In genomic region chr15:99099661-99100060, GRCh38 we compare ENCODE assay signal across 1 cellular context.
TF ChIP-seq lines count a peak whose summit lies in the region.

No MANE protein-coding gene starts in this region.

TF ChIP-seq in SK-N-SH, 30 proteins besides CTCF, POLR2A, EP300 and RAD21 (continued from another document):
- no peak for TF ChIP-seq MXI1 (IDR thresholded peaks at IDR 0.05; ENCODE audit: low read depth, low read length)
- TF ChIP-seq NRF1 (IDR thresholded peaks at IDR 0.05; ENCODE audit: low read depth, low read length) = no peak
- no peak for TF ChIP-seq PBX3 (IDR thresholded peaks at IDR 0.05)
- no peak for TF ChIP-seq ELF1 (IDR thresholded peaks at IDR 0.05)
- TF ChIP-seq IRF3 (IDR thresholded peaks at IDR 0.05; ENCODE audit: low read depth, low read length) = no peak
- no peak for TF ChIP-seq FOSL2 (IDR thresholded peaks at IDR 0.05; ENCODE audit: borderline replicate concordance, low read depth)
- TF ChIP-seq GABPA (IDR thresholded peaks at IDR 0.05; ENCODE audit: low read depth) = no peak
- TF ChIP-seq FOXM1 (IDR thresholded peaks at IDR 0.05; ENCODE audit: low read depth) = no peak
- no peak for TF ChIP-seq USF1 (IDR thresholded peaks at IDR 0.05; ENCODE audit: borderline replicate concordance, low read depth)
